In the genomic region with DNA sequence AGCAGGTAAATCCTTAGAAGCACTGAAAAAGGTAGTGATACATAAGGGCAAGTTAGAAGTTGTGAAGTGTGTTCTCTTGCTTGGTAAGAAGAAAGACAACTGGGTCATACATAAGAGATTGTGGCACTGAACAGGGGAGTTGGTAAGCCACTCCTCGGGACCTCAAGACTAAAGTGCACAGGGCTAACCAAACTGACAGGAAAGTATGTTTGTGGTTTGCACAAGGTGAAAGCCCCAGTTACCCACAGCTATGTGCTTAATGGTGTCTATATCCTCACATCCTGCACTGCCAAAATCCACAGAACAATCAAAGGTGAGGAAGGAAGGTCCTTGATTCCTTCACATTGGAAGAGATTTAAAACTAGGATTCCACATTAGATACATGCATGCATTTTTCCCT, we compare ENCODE assay signal across 11 cellular contexts.
DNase-seq lines count a peak whose midpoint lies in the region; ATAC-seq and TF ChIP-seq lines count a peak whose summit lies in the region.
"Had no signal": no experiment of that assay in that cellular context is flagged by ENCODE, and none has a peak within 500 bp of the region (broad histone marks: within the 10 kb centered on the region; RNA-seq: fewer than 3 reads in every experiment).

No MANE protein-coding gene starts in this region.

- DNase-seq in activated naive CD4-positive, alpha-beta T cell treated with anti-CD3 and anti-CD28 coated beads, Interleukin-2, amount 10 ng/mL, durations not matched to agents 7 days and 5 days = peak; percentile 61
- no peak for DNase-seq in activated naive CD4-positive, alpha-beta T cell treated with Interleukin-2 at 50 U/mL for 16 hours
- peak; percentile 47 for DNase-seq in activated T-helper 1 cell treated with anti-CD3 and anti-CD28 coated beads, Interleukin-12 subunit alpha, Interleukin-12 subunit beta, Interleukin-2, Interleukin-4 antibody, amounts not matched to agents 30 ng/mL and 10 ng/mL and 1 ng/mL, durations not matched to agents 14 hours and 24 hours and 36 hours (ENCODE audit: low spot score)
- DNase-seq in stimulated activated naive B cell treated with anti-CD40 and anti-IgM and Interleukin-4, amounts not matched to agents 10 μg/mL and 1 μg/mL and 100 μg/mL, for 72 hours = no peak
- DNase-seq in hepatic stellate cell (ENCODE audit: low spot score) (no peak), left ventricle myocardium inferior (no peak), anterior cingulate cortex (lab: John Stamatoyannopoulos, UW) (no peak)
- DNase-seq: PC-9 had no signal

- H3K4me1 Mint-ChIP-seq in activated naive CD4-positive, alpha-beta T cell treated with anti-CD3 and anti-CD28 coated beads, Interleukin-2, amount 10 ng/mL, durations not matched to agents 7 days and 5 days = peaks cover 25% of the 10 kb centered on the region
- H3K4me1 Mint-ChIP-seq in activated T-helper 1 cell treated with anti-CD3 and anti-CD28 coated beads, Interleukin-12 subunit alpha, Interleukin-12 subunit beta, Interleukin-2, Interleukin-4 antibody, amounts not matched to agents 30 ng/mL and 10 ng/mL and 1 ng/mL, durations not matched to agents 14 hours and 24 hours and 36 hours (ENCODE audit: low read depth) = peaks cover 25% of the 10 kb centered on the region
- H3K4me1 Mint-ChIP-seq in stimulated activated naive B cell treated with anti-CD40 and anti-IgM and Interleukin-4, amounts not matched to agents 10 μg/mL and 1 μg/mL and 100 μg/mL, for 72 hours = peaks cover 12 to 16% of the 10 kb centered on the region in 2 donors

- CTCF ChIA-PET in activated naive CD4-positive, alpha-beta T cell treated with anti-CD3 and anti-CD28 coated beads, Interleukin-2, amount 10 ng/mL, durations not matched to agents 7 days and 5 days (lab: Charles Lee) = no interaction called here

- no peaks in the 10 kb centered on the region for H3K9me3 Mint-ChIP-seq in activated naive CD4-positive, alpha-beta T cell treated with anti-CD3 and anti-CD28 coated beads, Interleukin-2, amount 10 ng/mL, durations not matched to agents 7 days and 5 days
- peaks cover 6% of the 10 kb centered on the region for H3K9me3 Mint-ChIP-seq in activated T-helper 1 cell treated with anti-CD3 and anti-CD28 coated beads, Interleukin-12 subunit alpha, Interleukin-12 subunit beta, Interleukin-2, Interleukin-4 antibody, amounts not matched to agents 30 ng/mL and 10 ng/mL and 1 ng/mL, durations not matched to agents 14 hours and 24 hours and 36 hours
- H3K9me3 Mint-ChIP-seq in stimulated activated naive B cell treated with anti-CD40 and anti-IgM and Interleukin-4, amounts not matched to agents 10 μg/mL and 1 μg/mL and 100 μg/mL, for 72 hours = peaks cover 4 to 6% of the 10 kb centered on the region in 2 donors

- intact Hi-C loops in activated T-helper 1 cell treated with anti-CD3 and anti-CD28 coated beads, Interleukin-12 subunit alpha, Interleukin-12 subunit beta, Interleukin-2, Interleukin-4 antibody, amounts not matched to agents 30 ng/mL and 10 ng/mL and 1 ng/mL, durations not matched to agents 14 hours and 24 hours and 36 hours (cut with micrococcal nuclease) = loop anchor here (5.0 kb wide), 1 partner anchor 35 kb away; no protein-coding TSS in a partner anchor
- intact Hi-C loops in left ventricle myocardium inferior (cut with micrococcal nuclease) = no loop called here

- no peak overlapping the region for H3K4me3 Mint-ChIP-seq in activated naive CD4-positive, alpha-beta T cell treated with anti-CD3 and anti-CD28 coated beads, Interleukin-2, amount 10 ng/mL, durations not matched to agents 7 days and 5 days
- H3K4me3 Mint-ChIP-seq in activated T-helper 1 cell treated with anti-CD3 and anti-CD28 coated beads, Interleukin-12 subunit alpha, Interleukin-12 subunit beta, Interleukin-2, Interleukin-4 antibody, amounts not matched to agents 30 ng/mL and 10 ng/mL and 1 ng/mL, durations not matched to agents 14 hours and 24 hours and 36 hours = peak overlapping the region; percentile 13
- no peak overlapping the region for H3K4me3 Mint-ChIP-seq in stimulated activated naive B cell treated with anti-CD40 and anti-IgM and Interleukin-4, amounts not matched to agents 10 μg/mL and 1 μg/mL and 100 μg/mL, for 72 hours

- H3K4me3 ChIP-seq in left ventricle myocardium inferior = no peak overlapping the region
- H3K4me3 ChIP-seq: cardiac muscle cell, PC-9 had no signal

- no peak overlapping the region for H3K27ac ChIP-seq in left ventricle myocardium inferior (replicated peaks)
- H3K27ac ChIP-seq: cardiac muscle cell, parathyroid adenoma, PC-9 had no signal

- H3K27me3 Mint-ChIP-seq in activated naive CD4-positive, alpha-beta T cell treated with anti-CD3 and anti-CD28 coated beads, Interleukin-2, amount 10 ng/mL, durations not matched to agents 7 days and 5 days = no peaks in the 10 kb centered on the region
- H3K27me3 Mint-ChIP-seq in activated T-helper 1 cell treated with anti-CD3 and anti-CD28 coated beads, Interleukin-12 subunit alpha, Interleukin-12 subunit beta, Interleukin-2, Interleukin-4 antibody, amounts not matched to agents 30 ng/mL and 10 ng/mL and 1 ng/mL, durations not matched to agents 14 hours and 24 hours and 36 hours (ENCODE audit: insufficient read depth) = no peaks in the 10 kb centered on the region
- no peaks in the 10 kb centered on the region for H3K27me3 Mint-ChIP-seq in stimulated activated naive B cell treated with anti-CD40 and anti-IgM and Interleukin-4, amounts not matched to agents 10 μg/mL and 1 μg/mL and 100 μg/mL, for 72 hours

- H3K36me3 ChIP-seq in left ventricle myocardium inferior = no peaks in the 10 kb centered on the region
- H3K36me3 ChIP-seq: cardiac muscle cell had no signal

- peak overlapping the region; percentile 21 for H3K27ac Mint-ChIP-seq in activated naive CD4-positive, alpha-beta T cell treated with anti-CD3 and anti-CD28 coated beads, Interleukin-2, amount 10 ng/mL, durations not matched to agents 7 days and 5 days
- H3K27ac Mint-ChIP-seq in activated T-helper 1 cell treated with anti-CD3 and anti-CD28 coated beads, Interleukin-12 subunit alpha, Interleukin-12 subunit beta, Interleukin-2, Interleukin-4 antibody, amounts not matched to agents 30 ng/mL and 10 ng/mL and 1 ng/mL, durations not matched to agents 14 hours and 24 hours and 36 hours = peak overlapping the region; percentile 2
- no peak overlapping the region for H3K27ac Mint-ChIP-seq in stimulated activated naive B cell treated with anti-CD40 and anti-IgM and Interleukin-4, amounts not matched to agents 10 μg/mL and 1 μg/mL and 100 μg/mL, for 72 hours

- H3K27me3 ChIP-seq in left ventricle myocardium inferior (ENCODE audit: low read depth) = no peaks in the 10 kb centered on the region
- H3K27me3 ChIP-seq: cardiac muscle cell had no signal

- H3K4me1 ChIP-seq in left ventricle myocardium inferior = peaks cover 5% of the 10 kb centered on the region
- H3K4me1 ChIP-seq: parathyroid adenoma had no signal

- H3K36me3 Mint-ChIP-seq in activated naive CD4-positive, alpha-beta T cell treated with anti-CD3 and anti-CD28 coated beads, Interleukin-2, amount 10 ng/mL, durations not matched to agents 7 days and 5 days = peaks cover 2% of the 10 kb centered on the region
- no peaks in the 10 kb centered on the region for H3K36me3 Mint-ChIP-seq in activated T-helper 1 cell treated with anti-CD3 and anti-CD28 coated beads, Interleukin-12 subunit alpha, Interleukin-12 subunit beta, Interleukin-2, Interleukin-4 antibody, amounts not matched to agents 30 ng/mL and 10 ng/mL and 1 ng/mL, durations not matched to agents 14 hours and 24 hours and 36 hours (ENCODE audit: low read depth)
- H3K36me3 Mint-ChIP-seq in stimulated activated naive B cell treated with anti-CD40 and anti-IgM and Interleukin-4, amounts not matched to agents 10 μg/mL and 1 μg/mL and 100 μg/mL, for 72 hours = peaks cover 2 to 7% of the 10 kb centered on the region in 2 donors

- no peak for TF ChIP-seq CTCF in left ventricle myocardium inferior (IDR thresholded peaks at IDR 0.05; ENCODE audit: borderline replicate concordance)

- H3K9me3 ChIP-seq in left ventricle myocardium inferior (replicated peaks) = no peaks in the 10 kb centered on the region

- ATAC-seq in HG03097 (IDR thresholded peaks at IDR 0.05; ENCODE audit: low FRiP score, unreplicated experiment) = peak; percentile 73
- ATAC-seq in stimulated activated naive B cell treated with anti-CD40 and anti-IgM and Interleukin-4, amounts not matched to agents 10 μg/mL and 1 μg/mL and 100 μg/mL, for 72 hours (replicated peaks) = peak; percentile 33 to 62

Comparison
In these comparisons a context has a peak if more than half of its experiments do, and no peak if none do; other contexts are left out.
1. DNase-seq: peak in activated naive CD4-positive, alpha-beta T cell treated with anti-CD3 and anti-CD28 coated beads, Interleukin-2, amount 10 ng/mL, durations not matched to agents 7 days and 5 days (single experiment) and activated T-helper 1 cell treated with anti-CD3 and anti-CD28 coated beads, Interleukin-12 subunit alpha, Interleukin-12 subunit beta, Interleukin-2, Interleukin-4 antibody, amounts not matched to agents 30 ng/mL and 10 ng/mL and 1 ng/mL, durations not matched to agents 14 hours and 24 hours and 36 hours (single experiment); none in activated naive CD4-positive, alpha-beta T cell treated with Interleukin-2 at 50 U/mL for 16 hours (single experiment), stimulated activated naive B cell treated with anti-CD40 and anti-IgM and Interleukin-4, amounts not matched to agents 10 μg/mL and 1 μg/mL and 100 μg/mL, for 72 hours (single experiment), hepatic stellate cell (single experiment), left ventricle myocardium inferior (single experiment) and anterior cingulate cortex (0 of 58).